In genomic region chr1:85494957-85495266, GRCh38 we compare ENCODE assay signal across 10 cellular contexts. TPM values are rescaled to one million over a fixed set of nuclear protein-coding genes. Genes with fewer than 3 reads are reported as not detected.
DNase-seq lines count a peak whose midpoint lies in the region; ATAC-seq and TF ChIP-seq lines count a peak whose summit lies in the region.
"Had no signal": no experiment of that assay in that cellular context is flagged by ENCODE, and none has a peak within 500 bp of the region (broad histone marks: within the 10 kb centered on the region; RNA-seq: fewer than 3 reads in every experiment).

No MANE protein-coding gene starts in this region.

- DNase-seq in NCI-H2196 (lab: John Stamatoyannopoulos, UW; ENCODE audit: unreplicated experiment) (peak; percentile 29), NCI-H2196 treated with DMSO at 0.1 percent for 48 hours (lab: John Stamatoyannopoulos, UW; ENCODE audit: unreplicated experiment) (no peak), SK-N-DZ (ENCODE audit: low spot score) (peak; percentile 27), foreskin fibroblast (peak in 1 of 2 donors; percentile 44), smooth muscle cell of the brain vasculature (ENCODE audit: low read depth, low spot score) (peak; percentile 10)
- no peak for DNase-seq in activated CD4-positive, alpha-beta T cell treated with anti-CD3 and anti-CD28 coated beads for 4 hours
- no peak for DNase-seq in stimulated activated CD4-positive, alpha-beta T cell treated with anti-CD3 and anti-CD28 coated beads, Interleukin-2, amount 100 ng/mL, for 48 hours
- DNase-seq: activated T-cell treated with anti-CD3 and anti-CD28 coated beads, Interleukin-2, amount 50 U/mL, for 24 hours had no signal

- H3K4me3 ChIP-seq in foreskin fibroblast (ENCODE audit: low read depth in 1 of 2, low read length in 2 of 2), result no peak overlapping the region

- no peak for ATAC-seq in HG03175 (IDR thresholded peaks at IDR 0.05; ENCODE audit: unreplicated experiment)
- ATAC-seq: natural killer cell treated with Interleukin-12 subunit alpha and Interleukin-12 subunit beta and Interleukin-15 and Interleukin-18, amount 100 ng/mL, for 72 hours had no signal

- TF ChIP-seq CTCF in foreskin fibroblast (IDR thresholded peaks at IDR 0.05; ENCODE audit: low read depth, low read length), result peak; percentile 11

RNA-seq across cellular contexts. Expression of gene DDAH1, which starts 30.0 kb away (rescaled TPM):
- 17.4 TPM in 2 replicates for polyA plus RNA-seq in SK-N-DZ (2014; cell fraction: cytosol; rRNA removed)
- polyA plus RNA-seq in SK-N-DZ (2014; cell fraction: nucleus; rRNA removed), result 6.5 and 10.2 TPM in 2 replicates

Comparison
In these comparisons a context has a peak if more than half of its experiments do, and no peak if none do; other contexts are left out.
1. DNase-seq: peak in NCI-H2196 (single experiment), SK-N-DZ (single experiment) and smooth muscle cell of the brain vasculature (single experiment); none in NCI-H2196 treated with DMSO at 0.1 percent for 48 hours (single experiment), activated CD4-positive, alpha-beta T cell treated with anti-CD3 and anti-CD28 coated beads for 4 hours (0 of 2) and stimulated activated CD4-positive, alpha-beta T cell treated with anti-CD3 and anti-CD28 coated beads, Interleukin-2, amount 100 ng/mL, for 48 hours (0 of 2).